Comparison of ENCODE assay signal across 27 cellular contexts in the genomic region with DNA sequence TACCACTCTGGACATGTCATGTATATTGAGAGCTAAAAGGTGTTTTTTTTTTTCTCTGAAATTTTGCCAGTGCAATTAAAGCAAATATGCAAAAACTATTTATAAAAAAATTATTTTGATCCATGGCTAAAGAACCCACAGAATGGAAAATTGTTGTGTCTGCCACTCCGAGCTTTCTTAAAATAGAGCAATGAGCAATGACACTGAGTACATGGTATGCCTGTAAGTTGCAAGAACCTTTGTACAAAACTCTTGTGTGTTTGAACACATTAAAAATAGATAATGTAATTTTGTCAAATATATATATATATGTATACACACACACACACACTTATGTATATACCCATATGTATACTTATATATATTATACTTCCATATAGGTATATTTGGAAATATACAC.
"Had no signal": no experiment of that assay in that cellular context is flagged by ENCODE, and none has a peak within 500 bp of the region (broad histone marks: within the 10 kb centered on the region; RNA-seq: fewer than 3 reads in every experiment).

No MANE protein-coding gene starts in this region.

- H3K4me3 ChIP-seq: coronary artery, dorsolateral prefrontal cortex, gastrocnemius medialis had no signal

- H3K4me1 ChIP-seq: foreskin keratinocyte, gastrocnemius medialis had no signal

- DNase-seq: activated CD4-positive, alpha-beta memory T cell treated with anti-CD3 and anti-CD28 coated beads, Interleukin-2, amount 10 ng/mL, durations not matched to agents 7 days and 5 days; activated CD4-positive, alpha-beta T cell treated with anti-CD3 and anti-CD28 coated beads for 1 hour; activated CD4-positive, alpha-beta T cell treated with anti-CD3 and anti-CD28 coated beads for 4 hours; activated CD4-positive, alpha-beta T cell treated with anti-CD3 and anti-CD28 coated beads, Interleukin-2, amount 10 ng/mL, durations not matched to agents 7 days and 5 days; activated CD4-positive, alpha-beta T cell treated with anti-CD3 and anti-CD28 coated beads, Interleukin-2, amount 50 U/mL, for 4 hours; activated CD8-positive, alpha-beta memory T cell treated with anti-CD3 and anti-CD28 coated beads, Interleukin-2, amount 50 U/mL, for 48 hours; activated gamma-delta T cell; activated naive CD4-positive, alpha-beta T cell; activated naive CD4-positive, alpha-beta T cell treated with anti-CD3 and anti-CD28 coated beads, Interleukin-2, amount 10 ng/mL, durations not matched to agents 7 days and 5 days; activated naive CD8-positive, alpha-beta T cell treated with anti-CD3 and anti-CD28 coated beads, Interleukin-2, amount 10 ng/mL, durations not matched to agents 7 days and 5 days; activated T-cell treated with anti-CD3 and anti-CD28 coated beads for 4 hours; activated T-cell treated with anti-CD3 and anti-CD28 coated beads, Interleukin-2, amount 50 U/mL, for 24 hours; activated T-cell treated with anti-CD3 and anti-CD28 coated beads, Interleukin-2, amount 50 U/mL, for 72 hours; anterior cingulate cortex; brain microvascular endothelial cell; dorsolateral prefrontal cortex; effector memory CD4-positive, alpha-beta T cell; endodermal cell; foreskin keratinocyte; gastrocnemius medialis; glutamatergic neuron; T-helper 2 cell had no signal

- ATAC-seq: activated naive CD4-positive, alpha-beta T cell treated with anti-CD3 and anti-CD28 coated beads, Interleukin-2, amount 50 U/mL, for 72 hours; activated T-cell treated with anti-CD3 and anti-CD28 coated beads, Interleukin-2, amount 50 U/mL, for 72 hours; esophagus mucosa; foreskin keratinocyte; gastrocnemius medialis; WTC11 had no signal

- H3K36me3 ChIP-seq: brain microvascular endothelial cell, gastrocnemius medialis had no signal

- H3K27me3 ChIP-seq: brain microvascular endothelial cell, dorsolateral prefrontal cortex, foreskin keratinocyte, gastrocnemius medialis had no signal

- H3K9me3 ChIP-seq: gastrocnemius medialis had no signal

- H3K27ac ChIP-seq: brain microvascular endothelial cell, coronary artery, foreskin keratinocyte, gastrocnemius medialis, VCaP had no signal
